In genomic region chr1:230230948-230231738, GRCh38 we compare ENCODE assay signal across 13 cellular contexts.
A peak's percentile ranks its signal among the peaks of the same experiment; 100 is the strongest.
DNase-seq lines count a peak whose midpoint lies in the region; ATAC-seq, FAIRE-seq and TF ChIP-seq lines count a peak whose summit lies in the region.
"Had no signal": no experiment of that assay in that cellular context is flagged by ENCODE, and none has a peak within 500 bp of the region (broad histone marks: within the 10 kb centered on the region; RNA-seq: fewer than 3 reads in every experiment).

No MANE protein-coding gene starts in this region.

- no peak overlapping the region for H2BK5ac ChIP-seq in H1 (ENCODE audit: low read depth, low read length)

- H3K27me3 Mint-ChIP-seq in GM23338 (ENCODE audit: insufficient read depth, low read depth, poor library complexity): peaks cover 5% of the 10 kb centered on the region

- H3K4me2 ChIP-seq in GM23338 (peak overlapping the region; percentile 58), H1 (ENCODE audit: insufficient read depth in 1 of 2, low read depth in 2 of 2, low read length in 2 of 2) (peak overlapping the region; percentile 13 to 54; a peak in 2 of 4 replicates)

- peaks cover 9% of the 10 kb centered on the region; the same call in 2 of the 3 replicates for H3K36me3 Mint-ChIP-seq in GM23338 (ENCODE audit: low read depth)

- H4K91ac ChIP-seq in H1 (replicated peaks; ENCODE audit: insufficient read length, low read length): no peak overlapping the region

- H3K4ac ChIP-seq in H1 (replicated peaks; ENCODE audit: insufficient read length, low read depth, low read length): no peak overlapping the region

- no peak overlapping the region for H2BK20ac ChIP-seq in H1 (ENCODE audit: low read length)

- WGBS in H1 (ENCODE audit: extremely low coverage in 1 of 2, insufficient coverage in 1 of 2, insufficient read length in 1 of 2, insufficient replicate concordance in 2 of 2, low coverage in 1 of 2, low lambda C conversion rate in 2 of 2, missing lambda C conversion rate in 1 of 2), 2 experiments: 79% methylated on average over 7 of the region's 7 CpGs; no CpG with 5 or more reads in 1 of the 2 experiments

- H3K4me1 Mint-ChIP-seq in GM23338: peaks cover 49% of the 10 kb centered on the region

- no peak overlapping the region for H4K8ac ChIP-seq in H1 (ENCODE audit: extremely low read depth, insufficient read depth, low read length)

- H3K79me2 ChIP-seq in GM23338 (replicated peaks; ENCODE audit: insufficient read depth): no peaks in the 10 kb centered on the region
- no peaks in the 10 kb centered on the region for H3K79me2 ChIP-seq in H1 (ENCODE audit: control insufficient read depth in 1 of 2, insufficient read depth in 2 of 2, low read length in 2 of 2)

- H3K27me3 ChIP-seq in GM23338 (ENCODE audit: insufficient read depth) (no peaks in the 10 kb centered on the region), H1 (replicated peaks in 1 of 4; ENCODE audit: control insufficient read depth in 3 of 4, extremely low read depth in 1 of 4, insufficient read depth in 3 of 4, low read length in 3 of 4) (no peaks in the 10 kb centered on the region)

- no peaks in the 10 kb centered on the region for H3K9me3 ChIP-seq in H1 (ENCODE audit: insufficient read depth in 2 of 2, low read depth in 1 of 2, low read length in 1 of 2)

- H2AK5ac ChIP-seq in H1 (ENCODE audit: low read depth, low read length): no peak overlapping the region

- TF ChIP-seq POLR2A in H1 (IDR thresholded peaks at IDR 0.05; ENCODE audit: control extremely low read depth in 1 of 2, low read depth in 2 of 2, low read length in 2 of 2): no peak

- H3K56ac ChIP-seq in H1 (replicated peaks; ENCODE audit: insufficient read length, low read depth, low read length): no peak overlapping the region

- H3K9me2 ChIP-seq in GM23338 (ENCODE audit: insufficient read depth): no peaks in the 10 kb centered on the region

- H4K5ac ChIP-seq in H1 (ENCODE audit: insufficient read length, low read depth, low read length): no peak overlapping the region

- H2BK12ac ChIP-seq in H1 (ENCODE audit: low read depth, low read length): no peak overlapping the region

- no peak overlapping the region for H3K18ac ChIP-seq in H1 (ENCODE audit: extremely low read depth, low read length)

- peak; percentile 64 for ATAC-seq in GM23338
- peak; percentile 48 for ATAC-seq in sciatic nerve
- ATAC-seq in HG03280 (IDR thresholded peaks at IDR 0.05; ENCODE audit: unreplicated experiment): no peak
- ATAC-seq: GM12878 had no signal

- H3K4me1 ChIP-seq in GM23338 (ENCODE audit: insufficient read depth) (peaks cover 40% of the 10 kb centered on the region), H1 (replicated peaks in 1 of 4; ENCODE audit: control insufficient read depth in 3 of 4, insufficient read depth in 4 of 4, low read length in 3 of 4) (peaks cover 0 to 16% (median 9%) of the 10 kb centered on the region in 4 experiments; a peak in 6 of 7 replicates)

- H3K9ac ChIP-seq in H1 (replicated peaks in 1 of 4; ENCODE audit: extremely low read depth in 1 of 4, low read depth in 3 of 4, low read length in 3 of 4): no peak overlapping the region

- H3K4me3 ChIP-seq in GM23338: no peak overlapping the region
- no peak overlapping the region for H3K4me3 ChIP-seq in H1 (ENCODE audit: extremely low read depth in 1 of 4, insufficient read depth in 2 of 4, low read depth in 3 of 4, low read length in 4 of 4)
- H3K4me3 ChIP-seq: GM12878, skin epidermis had no signal

- no peak overlapping the region; the same call in 1 of the 2 replicates for H3K27ac ChIP-seq in GM23338 (ENCODE audit: low read depth)
- H3K27ac ChIP-seq in H1 (ENCODE audit: low read depth, low read length): no peak overlapping the region
- H3K27ac ChIP-seq: skin epidermis had no signal

- H2AFZ ChIP-seq in GM23338 (no peak overlapping the region), H1 (ENCODE audit: low read length) (no peak overlapping the region)

- H3K79me1 ChIP-seq in H1 (ENCODE audit: low read depth, low read length): peaks cover 3% of the 10 kb centered on the region

- TF ChIP-seq CTCF in GM23338 (conservative IDR thresholded peaks at IDR 0.05; ENCODE audit: low read depth in 2 of 2) (no peak), H1 (IDR thresholded peaks at IDR 0.05; ENCODE audit: control extremely low read depth in 1 of 3, insufficient read depth in 1 of 3, low read depth in 1 of 3, low read length in 3 of 3) (no peak)

- H3F3A ChIP-seq in GM23338 (replicated peaks; ENCODE audit: low read depth): no peaks in the 10 kb centered on the region

- intact Hi-C loops in sciatic nerve (cut with DNase I): no loop called here

- POLR2A ChIA-PET in H1 (lab: Charles Lee; ENCODE audit: partially characterized antibody): no interaction called here

- CTCF ChIA-PET in H1 (lab: Charles Lee; ENCODE audit: partially characterized antibody): interaction anchor here (0.8 to 2.0 kb wide), 3 partner anchors 10 to 110 kb away, joined by 3 to 11 read pairs (median 8); no protein-coding TSS in a partner anchor

- peak overlapping the region; percentile 53; the same call in 1 of the 2 replicates for H3K27ac Mint-ChIP-seq in GM23338

- DNase-seq in GM23338 (ENCODE audit: low spot score) (peak; percentile 41), NCI-H748 (lab: John Stamatoyannopoulos, UW; ENCODE audit: unreplicated experiment) (peak; percentile 89), H1 (ENCODE audit: low read depth in 1 of 2, low spot score in 2 of 2) (no peak), sciatic nerve (ENCODE audit: low spot score) (no peak), SW480 (ENCODE audit: low spot score) (no peak), NCI-H226 (no peak)
- DNase-seq in activated CD4-positive, CD25-positive, alpha-beta regulatory T cell (lab: John Stamatoyannopoulos, UW): no peak
- DNase-seq: activated CD4-positive, alpha-beta T cell treated with anti-CD3 and anti-CD28 coated beads, Interleukin-2, amount 50 U/mL, for 4 hours; NCI-H526 treated with DMSO at 0.1 percent for 48 hours had no signal

- no peak overlapping the region for H3K23ac ChIP-seq in H1 (ENCODE audit: insufficient read length)

- TF ChIP-seq EP300 in H1 (IDR thresholded peaks at IDR 0.05; ENCODE audit: borderline replicate concordance in 1 of 2, low read depth in 2 of 2, low read length in 2 of 2): no peak

- H3K9me3 Mint-ChIP-seq in GM23338: peaks cover 4% of the 10 kb centered on the region; the same call in 2 of the 3 replicates

- peak; percentile 36 for FAIRE-seq in H1 (lab: Jason Lieb, UNC)
- FAIRE-seq: endometrium, GM12878 had no signal

- H3K23me2 ChIP-seq in H1 (ENCODE audit: low read depth, low read length): no peaks in the 10 kb centered on the region

- no peak overlapping the region for H3K4me3 Mint-ChIP-seq in GM23338

- no peaks in the 10 kb centered on the region for H3K36me3 ChIP-seq in GM23338 (ENCODE audit: insufficient read depth)
- H3K36me3 ChIP-seq in H1 (ENCODE audit: control insufficient read depth in 2 of 4, insufficient read depth in 4 of 4, low read length in 3 of 4): no peaks in the 10 kb centered on the region

- TF ChIP-seq RAD21 in H1 (IDR thresholded peaks at IDR 0.05 in 1 of 2, conservative IDR thresholded peaks at IDR 0.05 in 1 of 2; ENCODE audit: low read depth in 2 of 2, low read length in 2 of 2): no peak

- no peak overlapping the region for H2BK15ac ChIP-seq in H1 (ENCODE audit: low read length)

- no peak overlapping the region for H2BK120ac ChIP-seq in H1 (replicated peaks; ENCODE audit: low read depth, low read length)

- no peaks in the 10 kb centered on the region for H4K20me1 ChIP-seq in GM23338 (replicated peaks; ENCODE audit: insufficient read depth)
- H4K20me1 ChIP-seq in H1 (replicated peaks in 1 of 2; ENCODE audit: control insufficient read depth in 1 of 2, insufficient read depth in 2 of 2, low read length in 2 of 2): peaks cover 0 to 1% of the 10 kb centered on the region in 2 experiments

- no peak overlapping the region for H3K14ac ChIP-seq in H1 (ENCODE audit: insufficient read length)

TF ChIP-seq in GM23338, 12 proteins besides CTCF, POLR2A, EP300 and RAD21:
- no peak for TF ChIP-seq ZNF331 (CRISPR knock-in tag; IDR thresholded peaks at IDR 0.05; ENCODE audit: low read depth)
TF ChIP-seq in GM23338: peak in this region for 0.

TF ChIP-seq in H1, 55 proteins besides CTCF, POLR2A, EP300 and RAD21:
- TF ChIP-seq SIN3A (conservative IDR thresholded peaks at IDR 0.05 in 1 of 2, IDR thresholded peaks at IDR 0.05 in 1 of 2; ENCODE audit: low read depth in 1 of 2, low read length in 2 of 2) (peak in 1 of 2 experiments; percentile 67; a peak in 2 of 4 replicates), SAP30 (IDR thresholded peaks at IDR 0.05; ENCODE audit: insufficient read depth, insufficient replicate concordance, low read length) (no peak)
TF ChIP-seq in H1: peak in this region for 1.

Comparison
In these comparisons a context has a peak if more than half of its experiments do, and no peak if none do; other contexts are left out.
1. DNase-seq: peak in GM23338 (single experiment) and NCI-H748 (single experiment); none in H1 (0 of 2), sciatic nerve (single experiment), SW480 (single experiment), NCI-H226 (single experiment) and activated CD4-positive, CD25-positive, alpha-beta regulatory T cell (0 of 4).